In the genomic region with DNA sequence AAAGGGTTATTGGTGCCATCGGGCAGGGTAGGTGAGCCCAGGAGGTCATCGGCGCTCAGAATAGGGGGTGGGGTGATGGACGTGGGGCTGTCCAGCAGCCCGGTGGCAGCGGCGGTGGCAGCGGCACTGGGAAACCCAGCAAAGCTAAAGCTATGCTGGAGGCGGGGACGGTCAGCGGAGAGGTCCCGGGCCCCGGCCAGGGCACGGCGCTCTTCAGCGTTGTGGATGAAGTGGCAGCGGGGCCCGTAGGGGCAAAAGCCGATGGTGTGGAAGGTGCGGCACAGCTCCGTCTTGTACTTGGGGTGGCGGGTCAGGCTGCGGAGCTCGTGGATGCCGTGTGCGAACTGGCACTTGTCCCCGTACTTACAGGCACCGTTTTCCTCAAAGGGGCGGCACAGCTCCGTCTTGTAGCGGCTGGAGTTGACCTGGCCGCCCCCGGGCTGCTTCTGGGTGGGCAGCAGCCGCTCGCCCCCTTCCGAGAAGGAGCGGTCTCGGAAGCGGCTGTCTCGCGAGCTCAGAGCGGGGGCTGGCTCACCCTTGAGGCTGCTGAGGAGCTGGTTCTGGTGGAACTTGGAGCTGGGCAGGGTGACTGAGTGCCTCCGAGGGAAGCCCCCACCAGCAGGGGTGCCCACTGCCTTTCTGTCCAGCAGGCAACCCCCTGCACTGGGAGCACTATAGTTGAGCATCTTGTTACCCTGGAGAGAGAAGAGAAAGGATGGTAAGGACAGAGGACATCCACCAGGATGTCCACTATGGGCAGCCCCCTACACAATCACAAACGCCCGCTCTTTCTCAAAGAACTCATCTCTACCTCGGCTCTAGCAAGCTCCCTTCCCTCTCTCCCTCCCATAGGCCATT, we compare ENCODE assay signal across 9 cellular contexts. TPM values are rescaled to one million over a fixed set of nuclear protein-coding genes. Genes with fewer than 3 reads are reported as not detected.
DNase-seq lines count a peak whose midpoint lies in the region; ATAC-seq and TF ChIP-seq lines count a peak whose summit lies in the region.
"Had no signal": no experiment of that assay in that cellular context is flagged by ENCODE, and none has a peak within 500 bp of the region (broad histone marks: within the 10 kb centered on the region; RNA-seq: fewer than 3 reads in every experiment).

No MANE protein-coding gene starts in this region.

- H2BK12ac ChIP-seq in mesenchymal stem cell (ENCODE audit: low read length in 2 of 2) = peak overlapping the region; percentile 59 to 61

- H2AK5ac ChIP-seq in mesenchymal stem cell (ENCODE audit: low read length, severe bottlenecking) = no peak overlapping the region

- H3K79me2 ChIP-seq in MM.1S (ENCODE audit: low read length) = peaks cover 30% of the 10 kb centered on the region

- no peaks in the 10 kb centered on the region for H3K79me1 ChIP-seq in mesenchymal stem cell (replicated peaks; ENCODE audit: low read length, poor library complexity, severe bottlenecking)

- TF ChIP-seq CTCF in MM.1S (IDR thresholded peaks at IDR 0.05; ENCODE audit: low read length) (no peak), colonic mucosa (IDR thresholded peaks at IDR 0.05) (no peak), upper lobe of right lung (IDR thresholded peaks at IDR 0.05) (peak; percentile 3)

- intact Hi-C loops in colonic mucosa (cut with DNase I) (loop anchor here (10.0 kb wide), 2 partner anchors 265 to 545 kb away; no protein-coding TSS in a partner anchor), upper lobe of right lung (cut with DNase I) (loop anchor here (10.0 kb wide), 1 partner anchor 545 kb away; no protein-coding TSS in a partner anchor)

- H3K4ac ChIP-seq in mesenchymal stem cell (ENCODE audit: low read depth in 1 of 2, low read length in 2 of 2) = peak overlapping the region; percentile 62 to 77

- peaks cover 25 to 45% (median 39%) of the 10 kb centered on the region in 10 experiments for H3K4me1 ChIP-seq in BLaER1 treated with 17β-estradiol and CSF1 and Interleukin-3, amounts not matched to agents 10 nM and 100 nM
- H3K4me1 ChIP-seq in MM.1S (ENCODE audit: low read length) = no peaks in the 10 kb centered on the region
- no peaks in the 10 kb centered on the region for H3K4me1 ChIP-seq in colonic mucosa
- H3K4me1 ChIP-seq in mesenchymal stem cell (ENCODE audit: control insufficient read depth, insufficient read depth, low read depth, low read length) = peaks cover 31% of the 10 kb centered on the region
- H3K4me1 ChIP-seq in upper lobe of right lung = peaks cover 28% of the 10 kb centered on the region

- H3K4me2 ChIP-seq in BLaER1 treated with 17β-estradiol and CSF1 and Interleukin-3, amounts not matched to agents 10 nM and 100 nM = peak overlapping the region; percentile 80 to 93 (median 90)
- H3K4me2 ChIP-seq in MM.1S (ENCODE audit: low read depth, low read length) (peak overlapping the region; percentile 81; the same call in 1 of the 2 replicates), mesenchymal stem cell (ENCODE audit: low read length, poor library complexity, severe bottlenecking) (peak overlapping the region; percentile 79)

- ATAC-seq in upper lobe of right lung (no peak), GM18511 (IDR thresholded peaks at IDR 0.05; ENCODE audit: unreplicated experiment) (no peak)

- H2AFZ ChIP-seq in MM.1S (ENCODE audit: low read length) = no peak overlapping the region
- no peak overlapping the region for H2AFZ ChIP-seq in mesenchymal stem cell (ENCODE audit: low read depth, low read length)

- H3K4me3 ChIP-seq in BLaER1 treated with 17β-estradiol and CSF1 and Interleukin-3, amounts not matched to agents 10 nM and 100 nM = peak overlapping the region; percentile 84 to 100 (median 96)
- H3K4me3 ChIP-seq in MM.1S (ENCODE audit: low read length) (no peak overlapping the region), colonic mucosa (peak overlapping the region; percentile 74), mesenchymal stem cell (ENCODE audit: insufficient read depth in 1 of 2, low read depth in 1 of 2, low read length in 2 of 2) (peak overlapping the region; percentile 70 to 99), upper lobe of right lung (peak overlapping the region; percentile 97)

- H4K91ac ChIP-seq in mesenchymal stem cell (ENCODE audit: low read length) = peak overlapping the region; percentile 66

- H2BK120ac ChIP-seq in mesenchymal stem cell (ENCODE audit: low read depth, low read length) = peak overlapping the region; percentile 21

- H3K27me3 ChIP-seq in BLaER1 treated with 17β-estradiol and CSF1 and Interleukin-3, amounts not matched to agents 10 nM and 100 nM = no peaks in the 10 kb centered on the region
- H3K27me3 ChIP-seq in MM.1S (replicated peaks; ENCODE audit: insufficient read depth, low read length) = no peaks in the 10 kb centered on the region
- no peaks in the 10 kb centered on the region for H3K27me3 ChIP-seq in colonic mucosa
- no peaks in the 10 kb centered on the region for H3K27me3 ChIP-seq in mesenchymal stem cell (ENCODE audit: control insufficient read depth in 1 of 2, insufficient read depth in 1 of 2, low read length in 2 of 2)
- H3K27me3 ChIP-seq in upper lobe of right lung = no peaks in the 10 kb centered on the region

- peaks cover 7 to 26% (median 14%) of the 10 kb centered on the region in 11 experiments; a peak in 13 of 22 replicates for H3K9me3 ChIP-seq in BLaER1 treated with 17β-estradiol and CSF1 and Interleukin-3, amounts not matched to agents 10 nM and 100 nM (replicated peaks in 1 of 11)
- no peaks in the 10 kb centered on the region for H3K9me3 ChIP-seq in MM.1S (replicated peaks; ENCODE audit: insufficient read depth, low read length)
- H3K9me3 ChIP-seq in colonic mucosa = no peaks in the 10 kb centered on the region
- no peaks in the 10 kb centered on the region for H3K9me3 ChIP-seq in mesenchymal stem cell (ENCODE audit: control insufficient read depth, low read length)
- H3K9me3 ChIP-seq in upper lobe of right lung = no peaks in the 10 kb centered on the region

- peak overlapping the region; percentile 78 to 95 for H3K18ac ChIP-seq in mesenchymal stem cell (ENCODE audit: low read depth in 1 of 2, low read length in 2 of 2)

- no peak for DNase-seq in MM.1S
- peak; percentile 52 for DNase-seq in colonic mucosa
- DNase-seq in mesenchymal stem cell = peak; percentile 49
- DNase-seq in upper lobe of right lung = peak; percentile 71
- no peak for DNase-seq in NCI-H1694 (lab: John Stamatoyannopoulos, UW)
- no peak for DNase-seq in NCI-H1930 (lab: John Stamatoyannopoulos, UW)

- H3K36me3 ChIP-seq in BLaER1 treated with 17β-estradiol and CSF1 and Interleukin-3, amounts not matched to agents 10 nM and 100 nM = peaks cover 52 to 63% (median 57%) of the 10 kb centered on the region in 11 experiments
- H3K36me3 ChIP-seq in MM.1S (replicated peaks; ENCODE audit: insufficient read depth, low read length) (no peaks in the 10 kb centered on the region; the same call in 1 of the 2 replicates), colonic mucosa (no peaks in the 10 kb centered on the region), mesenchymal stem cell (ENCODE audit: control insufficient read depth in 1 of 2, insufficient read depth in 2 of 2, low read depth in 1 of 2, low read length in 2 of 2) (peaks cover 37 to 53% of the 10 kb centered on the region in 2 experiments), upper lobe of right lung (peaks cover 37% of the 10 kb centered on the region)

- H3K14ac ChIP-seq in mesenchymal stem cell (ENCODE audit: low read length in 2 of 2) = peak overlapping the region in 1 of 2 experiments; percentile 96

- peaks cover 15% of the 10 kb centered on the region for H3F3A ChIP-seq in MM.1S (ENCODE audit: insufficient read depth, low read length)

- no peak overlapping the region for H2BK5ac ChIP-seq in mesenchymal stem cell (ENCODE audit: low read depth, low read length, poor library complexity, severe bottlenecking)

- WGBS in mesenchymal stem cell = 45% methylated on average over 41 of the region's 46 CpGs

- peak overlapping the region; percentile 12 for H2BK15ac ChIP-seq in mesenchymal stem cell (ENCODE audit: low read depth, poor library complexity, severe bottlenecking)

- peak overlapping the region; percentile 57 for H4K8ac ChIP-seq in mesenchymal stem cell (ENCODE audit: low read length)

- peak overlapping the region; percentile 96 to 100 (median 99) for H3K27ac ChIP-seq in BLaER1 treated with 17β-estradiol and CSF1 and Interleukin-3, amounts not matched to agents 10 nM and 100 nM
- H3K27ac ChIP-seq in MM.1S (ENCODE audit: low read length) (no peak overlapping the region), colonic mucosa (peak overlapping the region; percentile 100), mesenchymal stem cell (ENCODE audit: low read length, poor library complexity, severe bottlenecking) (peak overlapping the region; percentile 97), upper lobe of right lung (peak overlapping the region; percentile 100)
- H3K27ac ChIP-seq: HL-60 had no signal

- H3K9me2 ChIP-seq in MM.1S (replicated peaks; ENCODE audit: insufficient read depth, low read length) = no peaks in the 10 kb centered on the region

- peaks cover 38 to 73% (median 61%) of the 10 kb centered on the region in 11 experiments for H4K20me1 ChIP-seq in BLaER1 treated with 17β-estradiol and CSF1 and Interleukin-3, amounts not matched to agents 10 nM and 100 nM
- no peaks in the 10 kb centered on the region for H4K20me1 ChIP-seq in MM.1S (ENCODE audit: insufficient read depth, low read length)

- peak overlapping the region in 1 of 2 experiments; percentile 91 for H3K23ac ChIP-seq in mesenchymal stem cell (ENCODE audit: low read length in 2 of 2)

- peak overlapping the region; percentile 96 to 100 (median 99) for H3K9ac ChIP-seq in BLaER1 treated with 17β-estradiol and CSF1 and Interleukin-3, amounts not matched to agents 10 nM and 100 nM
- no peak overlapping the region for H3K9ac ChIP-seq in MM.1S (ENCODE audit: low read length)
- peak overlapping the region; percentile 97 to 100 for H3K9ac ChIP-seq in colonic mucosa (ENCODE audit: low read depth in 2 of 2, low read length in 2 of 2)
- peak overlapping the region; percentile 100 for H3K9ac ChIP-seq in mesenchymal stem cell (ENCODE audit: low read length)

RNA-seq across cellular contexts. Expression of gene ZFP36L1, which starts 2.8 kb away (rescaled TPM):
- total RNA-seq in colonic mucosa = 100 to 1,000 TPM in 1 of 2 donors, 10 to 100 TPM in 1; 97.0 to 123 TPM
- polyA plus RNA-seq in mesenchymal stem cell (2013, experiment 1 of 2) = 407 TPM
- polyA plus RNA-seq in mesenchymal stem cell (2013, experiment 2 of 2) = 408 TPM
- 187 TPM for total RNA-seq in upper lobe of right lung

Comparison
In these comparisons a context has a peak if more than half of its experiments do, and no peak if none do; other contexts are left out.
1. DNase-seq: peak in colonic mucosa (single experiment), mesenchymal stem cell (single experiment) and upper lobe of right lung (single experiment); none in MM.1S (single experiment), NCI-H1694 (single experiment) and NCI-H1930 (0 of 2).
2. Peak in every context shown above with its lines, with median percentiles within 50 percentile points of each other: H3K4me2 ChIP-seq.